ENCODE assay signal across 1 cellular context in the genomic region with DNA sequence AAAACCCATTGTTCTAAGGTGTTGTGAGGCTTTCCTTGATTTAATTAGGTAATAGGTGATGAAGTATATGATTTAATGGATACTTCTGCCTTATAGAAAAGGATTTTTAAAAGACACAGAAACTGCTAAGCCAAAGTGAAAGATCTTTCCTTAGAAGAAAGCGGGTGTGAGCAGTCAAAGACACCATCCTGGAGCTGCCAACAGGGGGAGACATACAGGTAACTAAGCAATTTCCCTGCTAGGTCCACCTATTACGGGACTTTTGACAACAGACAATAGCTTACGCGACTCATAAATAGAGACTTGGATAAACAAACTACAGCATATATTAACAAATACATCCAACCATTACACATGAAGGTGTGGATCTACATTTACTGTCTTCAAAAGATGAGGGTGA.
TF ChIP-seq lines count a peak whose summit lies in the region.

No MANE protein-coding gene starts in this region.

TF ChIP-seq in K562, 482 proteins besides CTCF, POLR2A, EP300 and RAD21:
- TF ChIP-seq, protein P1, sequence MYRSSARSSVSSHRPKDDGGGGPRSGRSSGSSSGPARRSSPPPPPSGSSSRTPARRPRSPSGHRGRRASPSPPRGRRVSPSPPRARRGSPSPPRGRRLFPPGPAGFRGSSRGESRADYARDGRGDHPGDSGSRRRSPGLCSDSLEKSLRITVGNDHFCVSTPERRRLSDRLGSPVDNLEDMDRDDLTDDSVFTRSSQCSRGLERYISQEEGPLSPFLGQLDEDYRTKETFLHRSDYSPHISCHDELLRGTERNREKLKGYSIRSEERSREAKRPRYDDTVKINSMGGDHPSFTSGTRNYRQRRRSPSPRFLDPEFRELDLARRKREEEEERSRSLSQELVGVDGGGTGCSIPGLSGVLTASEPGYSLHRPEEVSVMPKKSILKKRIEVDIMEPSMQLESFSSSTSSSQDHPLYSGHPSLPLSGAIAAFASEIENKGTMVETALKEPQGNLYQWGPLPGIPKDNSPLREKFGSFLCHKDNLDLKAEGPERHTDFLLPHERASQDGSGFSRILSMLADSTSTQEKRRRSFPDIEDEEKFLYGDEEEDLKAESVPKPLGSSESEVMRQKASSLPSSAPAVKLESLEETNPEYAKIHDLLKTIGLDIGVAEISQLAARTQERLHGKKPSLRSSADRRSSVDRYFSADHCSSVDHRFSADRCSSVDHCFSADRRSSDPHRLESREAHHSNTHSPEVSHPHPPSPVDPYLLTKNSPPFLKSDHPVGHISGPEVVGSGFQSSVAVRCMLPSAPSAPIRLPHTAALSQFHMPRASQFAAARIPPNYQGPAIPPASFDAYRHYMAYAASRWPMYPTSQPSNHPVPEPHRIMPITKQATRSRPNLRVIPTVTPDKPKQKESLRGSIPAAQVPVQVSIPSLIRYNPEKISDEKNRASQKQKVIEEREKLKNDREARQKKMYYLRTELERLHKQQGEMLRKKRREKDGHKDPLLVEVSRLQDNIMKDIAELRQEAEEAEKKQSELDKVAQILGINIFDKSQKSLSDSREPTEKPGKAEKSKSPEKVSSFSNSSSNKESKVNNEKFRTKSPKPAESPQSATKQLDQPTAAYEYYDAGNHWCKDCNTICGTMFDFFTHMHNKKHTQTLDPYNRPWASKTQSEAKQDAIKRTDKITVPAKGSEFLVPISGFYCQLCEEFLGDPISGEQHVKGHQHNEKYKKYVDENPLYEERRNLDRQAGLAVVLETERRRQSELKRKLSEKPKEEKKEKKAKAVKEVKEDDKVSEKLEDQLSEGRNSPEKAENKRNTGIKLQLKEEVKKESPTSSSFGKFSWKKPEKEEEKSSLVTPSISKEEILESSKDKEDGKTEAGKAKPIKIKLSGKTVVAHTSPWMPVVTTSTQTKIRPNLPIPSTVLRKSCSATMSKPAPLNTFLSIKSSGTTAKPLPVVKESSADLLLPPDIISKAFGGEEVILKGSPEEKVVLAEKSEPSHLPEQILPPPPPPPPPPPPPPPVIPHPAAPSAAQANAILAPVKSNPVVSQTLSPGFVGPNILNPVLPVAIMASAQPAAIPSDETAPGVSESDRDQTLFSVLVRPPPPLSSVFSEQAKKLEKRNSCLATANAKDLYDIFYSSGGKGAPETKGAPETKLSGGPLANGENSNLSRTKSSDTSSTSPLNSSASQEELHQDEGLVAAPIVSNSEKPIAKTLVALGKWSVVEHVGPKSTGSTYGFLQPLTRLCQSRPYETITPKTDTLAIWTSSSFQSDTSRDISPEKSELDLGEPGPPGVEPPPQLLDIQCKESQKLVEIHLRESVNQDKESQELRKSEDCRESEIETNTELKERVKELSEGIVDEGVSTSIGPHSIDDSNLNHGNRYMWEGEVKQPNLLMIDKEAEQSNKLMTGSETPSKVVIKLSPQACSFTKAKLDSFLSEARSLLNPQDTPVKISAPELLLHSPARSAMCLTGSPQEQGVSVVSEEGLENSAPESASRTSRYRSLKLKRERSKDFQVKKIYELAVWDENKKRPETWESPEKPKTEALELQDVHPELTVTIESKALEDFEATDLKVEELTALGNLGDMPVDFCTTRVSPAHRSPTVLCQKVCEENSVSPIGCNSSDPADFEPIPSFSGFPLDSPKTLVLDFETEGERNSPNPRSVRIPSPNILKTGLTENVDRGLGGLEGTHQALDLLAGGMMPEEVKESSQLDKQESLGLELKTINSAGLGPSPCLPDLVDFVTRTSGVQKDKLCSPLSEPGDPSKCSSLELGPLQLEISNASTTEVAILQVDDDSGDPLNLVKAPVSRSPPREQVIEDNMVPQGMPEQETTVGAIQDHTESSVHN (IDR thresholded peaks at IDR 0.05; ENCODE audit: borderline replicate concordance in 1 of 2, low read depth in 1 of 2): no peak
- TF ChIP-seq, protein P2, sequence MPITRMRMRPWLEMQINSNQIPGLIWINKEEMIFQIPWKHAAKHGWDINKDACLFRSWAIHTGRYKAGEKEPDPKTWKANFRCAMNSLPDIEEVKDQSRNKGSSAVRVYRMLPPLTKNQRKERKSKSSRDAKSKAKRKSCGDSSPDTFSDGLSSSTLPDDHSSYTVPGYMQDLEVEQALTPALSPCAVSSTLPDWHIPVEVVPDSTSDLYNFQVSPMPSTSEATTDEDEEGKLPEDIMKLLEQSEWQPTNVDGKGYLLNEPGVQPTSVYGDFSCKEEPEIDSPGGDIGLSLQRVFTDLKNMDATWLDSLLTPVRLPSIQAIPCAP (CRISPR knock-in tag; IDR thresholded peaks at IDR 0.05; ENCODE audit: borderline replicate concordance): no peak
- TF ChIP-seq MCM2 (IDR thresholded peaks at IDR 0.05; ENCODE audit: low read depth) (no peak), EP400 (IDR thresholded peaks at IDR 0.05) (no peak), PPARD (CRISPR knock-in tag; IDR thresholded peaks at IDR 0.05) (no peak), SAP30 (IDR thresholded peaks at IDR 0.05; ENCODE audit: borderline replicate concordance, insufficient read depth, low read depth, low read length, poor library complexity, severe bottlenecking) (no peak), PRMT5 (CRISPR knock-in tag; IDR thresholded peaks at IDR 0.05) (no peak), ZNF57 (CRISPR knock-in tag; IDR thresholded peaks at IDR 0.05) (no peak), ZNF253 (CRISPR knock-in tag; conservative IDR thresholded peaks at IDR 0.05) (no peak), RFX5 (IDR thresholded peaks at IDR 0.05; ENCODE audit: low read depth, low read length) (no peak), POLR2AphosphoS2 (IDR thresholded peaks at IDR 0.05; ENCODE audit: low read length) (no peak), SIX5 (IDR thresholded peaks at IDR 0.05; ENCODE audit: borderline replicate concordance in 1 of 2, insufficient read depth in 1 of 2, low read depth in 1 of 2, low read length in 2 of 2) (no peak), SPI1 (IDR thresholded peaks at IDR 0.05; ENCODE audit: borderline replicate concordance, low read depth, low read length) (no peak), HIVEP1 (CRISPR knock-in tag; IDR thresholded peaks at IDR 0.05) (no peak), DACH1 (IDR thresholded peaks at IDR 0.05; ENCODE audit: partially characterized antibody) (no peak), E2F3 (CRISPR knock-in tag; IDR thresholded peaks at IDR 0.05) (no peak), E2F1 (CRISPR knock-in tag; IDR thresholded peaks at IDR 0.05) (no peak), MEIS2 (IDR thresholded peaks at IDR 0.05; ENCODE audit: partially characterized antibody) (no peak)
TF ChIP-seq in K562: peak in this region for 0.
